Comparison of ENCODE assay signal across 18 cellular contexts in genomic region chr19:38527466-38528136, GRCh38.
DNase-seq lines count a peak whose midpoint lies in the region; ATAC-seq and TF ChIP-seq lines count a peak whose summit lies in the region.
"Had no signal": no experiment of that assay in that cellular context is flagged by ENCODE, and none has a peak within 500 bp of the region (broad histone marks: within the 10 kb centered on the region; RNA-seq: fewer than 3 reads in every experiment).

No MANE protein-coding gene starts in this region.

- H3K4me3 ChIP-seq in DND-41 (ENCODE audit: low read depth in 1 of 2, low read length in 2 of 2) (no peak overlapping the region), esophagus squamous epithelium (no peak overlapping the region)
- H3K4me3 ChIP-seq: SK-N-MC, tibial nerve had no signal

- peaks cover 5% of the 10 kb centered on the region for H3K4me1 Mint-ChIP-seq in T-helper 2 cell treated with Interferon-gamma antibody and Interleukin-4, amounts not matched to agents 5 μg/mL and 100 μg/mL, for 36 hours (ENCODE audit: low read depth)
- peaks cover 3% of the 10 kb centered on the region for H3K4me1 Mint-ChIP-seq in endothelial cell (ENCODE audit: unreplicated experiment)

- H3K36me3 ChIP-seq in DND-41 (ENCODE audit: insufficient read depth, low read length), result no peaks in the 10 kb centered on the region
- no peaks in the 10 kb centered on the region for H3K36me3 ChIP-seq in esophagus squamous epithelium

- intact Hi-C loops in esophagus squamous epithelium (cut with DNase I), result no loop called here

- no peaks in the 10 kb centered on the region for H3K79me2 ChIP-seq in DND-41 (ENCODE audit: insufficient read depth, low read length)

- H2AFZ ChIP-seq in DND-41 (ENCODE audit: low read depth, low read length), result no peak overlapping the region

- peak overlapping the region; percentile 57 for H3K27ac Mint-ChIP-seq in T-helper 2 cell treated with Interferon-gamma antibody and Interleukin-4, amounts not matched to agents 5 μg/mL and 100 μg/mL, for 36 hours
- H3K27ac Mint-ChIP-seq in endothelial cell (ENCODE audit: unreplicated experiment), result no peak overlapping the region

- H3K27ac ChIP-seq in DND-41 (ENCODE audit: low read length), result no peak overlapping the region
- no peak overlapping the region for H3K27ac ChIP-seq in esophagus squamous epithelium
- H3K27ac ChIP-seq: 22Rv1, SK-N-MC, tibial nerve, VCaP had no signal

- H3K9ac ChIP-seq in DND-41 (ENCODE audit: low read depth, low read length), result no peak overlapping the region

- H4K20me1 ChIP-seq in DND-41 (ENCODE audit: insufficient read depth, low read length), result no peaks in the 10 kb centered on the region

- no peaks in the 10 kb centered on the region for H3K9me3 ChIP-seq in DND-41 (ENCODE audit: insufficient read depth, low read length, severe bottlenecking)
- no peaks in the 10 kb centered on the region for H3K9me3 ChIP-seq in esophagus squamous epithelium
- H3K9me3 ChIP-seq: tibial nerve had no signal

- no peak for TF ChIP-seq POLR2A in esophagus squamous epithelium (IDR thresholded peaks at IDR 0.05)

- no peak overlapping the region for H3K4me2 ChIP-seq in DND-41 (ENCODE audit: insufficient read depth, low read length)

- no peaks in the 10 kb centered on the region for H3K4me1 ChIP-seq in DND-41 (ENCODE audit: insufficient read depth, low read length)
- no peaks in the 10 kb centered on the region for H3K4me1 ChIP-seq in esophagus squamous epithelium

- WGBS in esophagus squamous epithelium, 2 donors, result 54 to 67% methylated on average over 10 to 25 of the region's 32 CpGs

- no peaks in the 10 kb centered on the region for H3K27me3 Mint-ChIP-seq in T-helper 2 cell treated with Interferon-gamma antibody and Interleukin-4, amounts not matched to agents 5 μg/mL and 100 μg/mL, for 36 hours (ENCODE audit: low read depth)
- peaks cover 2% of the 10 kb centered on the region for H3K27me3 Mint-ChIP-seq in endothelial cell (ENCODE audit: unreplicated experiment)

- H3K4me3 Mint-ChIP-seq in T-helper 2 cell treated with Interferon-gamma antibody and Interleukin-4, amounts not matched to agents 5 μg/mL and 100 μg/mL, for 36 hours, result peak overlapping the region; percentile 57
- H3K4me3 Mint-ChIP-seq in endothelial cell (ENCODE audit: unreplicated experiment), result no peak overlapping the region

- ATAC-seq in DND-41 (ENCODE audit: insufficient read depth, low read depth) (no peak), GM21515 (IDR thresholded peaks at IDR 0.05; ENCODE audit: unreplicated experiment) (no peak)

- DNase-seq in NCI-H2227 (lab: John Stamatoyannopoulos, UW; ENCODE audit: unreplicated experiment) (peak; percentile 59), NCI-H2227 treated with DMSO at 0.1 percent for 48 hours (lab: John Stamatoyannopoulos, UW) (no peak), DND-41 (peak; percentile 25), iPS-NIHi11 (ENCODE audit: low spot score) (peak; percentile 74), endothelial cell (ENCODE audit: low spot score) (no peak), esophagus squamous epithelium (lab: John Stamatoyannopoulos, UW) (no peak)
- no peak for DNase-seq in T-helper 2 cell treated with Interferon-gamma antibody and Interleukin-4, amounts not matched to agents 5 μg/mL and 100 μg/mL, for 36 hours (ENCODE audit: low spot score)
- DNase-seq: activated T-cell treated with anti-CD3 and anti-CD28 coated beads, Interleukin-2, amount 50 U/mL, for 1 hour; anterior cingulate cortex; CD8-positive, alpha-beta memory T cell; GF-D8; MM.1S; NCI-H2171 had no signal

- H3K27me3 ChIP-seq in DND-41 (ENCODE audit: insufficient read depth, low read length, poor library complexity) (no peaks in the 10 kb centered on the region), esophagus squamous epithelium (peaks cover 0 to 15% (median 0%) of the 10 kb centered on the region in 4 donors)
- H3K27me3 ChIP-seq: tibial nerve had no signal

- no peaks in the 10 kb centered on the region for H3K36me3 Mint-ChIP-seq in T-helper 2 cell treated with Interferon-gamma antibody and Interleukin-4, amounts not matched to agents 5 μg/mL and 100 μg/mL, for 36 hours (ENCODE audit: low read depth)
- H3K36me3 Mint-ChIP-seq in endothelial cell (ENCODE audit: low read depth, unreplicated experiment), result no peaks in the 10 kb centered on the region
- H3K36me3 Mint-ChIP-seq: CD8-positive, alpha-beta memory T cell had no signal

- no peak for TF ChIP-seq CTCF in DND-41 (IDR thresholded peaks at IDR 0.05; ENCODE audit: borderline replicate concordance, extremely low read depth, low read length, poor library complexity, severe bottlenecking)
- TF ChIP-seq CTCF in endothelial cell (IDR thresholded peaks at IDR 0.05; ENCODE audit: unreplicated experiment), result no peak
- no peak for TF ChIP-seq CTCF in esophagus squamous epithelium (IDR thresholded peaks at IDR 0.05)

- no peaks in the 10 kb centered on the region for H3K9me3 Mint-ChIP-seq in T-helper 2 cell treated with Interferon-gamma antibody and Interleukin-4, amounts not matched to agents 5 μg/mL and 100 μg/mL, for 36 hours
- no peaks in the 10 kb centered on the region for H3K9me3 Mint-ChIP-seq in endothelial cell (ENCODE audit: unreplicated experiment)
- H3K9me3 Mint-ChIP-seq: CD8-positive, alpha-beta memory T cell had no signal

Comparison
In these comparisons a context has a peak if more than half of its experiments do, and no peak if none do; other contexts are left out.
1. DNase-seq: peak in NCI-H2227 (single experiment), DND-41 (single experiment) and iPS-NIHi11 (single experiment); none in NCI-H2227 treated with DMSO at 0.1 percent for 48 hours (single experiment), T-helper 2 cell treated with Interferon-gamma antibody and Interleukin-4, amounts not matched to agents 5 μg/mL and 100 μg/mL, for 36 hours (single experiment), endothelial cell (single experiment) and esophagus squamous epithelium (single experiment).